Comparison of ENCODE assay signal across 8 cellular contexts in genomic region chr17:38672788-38673713, GRCh38. TPM values are rescaled to one million over a fixed set of nuclear protein-coding genes. Genes with fewer than 3 reads are reported as not detected.
DNase-seq lines count a peak whose midpoint lies in the region; ATAC-seq, FAIRE-seq and TF ChIP-seq lines count a peak whose summit lies in the region.

No MANE protein-coding gene starts in this region.

- in situ Hi-C loops in K562 (cut with MboI) = no loop called here

- no peak for DNase-seq in K562 (ENCODE audit: extremely low read depth in 1 of 4, low spot score in 3 of 4)
- no peak for DNase-seq in natural killer cell treated with Interleukin-12 subunit alpha and Interleukin-12 subunit beta and Interleukin-15 and Interleukin-18, amount 100 ng/mL, for 72 hours (ENCODE audit: low spot score)
- no peak for DNase-seq in RWPE1 (ENCODE audit: low spot score)
- DNase-seq in DMS53 (lab: John Stamatoyannopoulos, UW) = no peak
- no peak for DNase-seq in foreskin fibroblast

- H3K36me3 Mint-ChIP-seq in IgD-negative memory B cell = peaks cover 3% of the 10 kb centered on the region
- H3K36me3 Mint-ChIP-seq in natural killer cell treated with Interleukin-12 subunit alpha and Interleukin-12 subunit beta and Interleukin-15 and Interleukin-18, amount 100 ng/mL, for 72 hours = no peaks in the 10 kb centered on the region

- TF ChIP-seq CTCF in K562 (IDR thresholded peaks at IDR 0.05 in 2 of 3, conservative IDR thresholded peaks at IDR 0.05 in 1 of 3; ENCODE audit: insufficient read depth in 2 of 3, low read depth in 1 of 3, low read length in 3 of 3) (no peak), RWPE1 (conservative IDR thresholded peaks at IDR 0.05; ENCODE audit: low read depth) (no peak), foreskin fibroblast (IDR thresholded peaks at IDR 0.05; ENCODE audit: low read depth, low read length) (no peak)

- 51% methylated on average over 21 of the region's 47 CpGs for WGBS in K562 (ENCODE audit: insufficient coverage, low coverage, missing lambda C conversion rate)

- TF ChIP-seq RAD21 in K562 (CRISPR knock-in tag; conservative IDR thresholded peaks at IDR 0.05 in 1 of 2, IDR thresholded peaks at IDR 0.05 in 1 of 2) = no peak

- H3K27ac Mint-ChIP-seq in IgD-negative memory B cell = peak overlapping the region in 1 of 3 donors; percentile 23
- H3K27ac Mint-ChIP-seq in natural killer cell treated with Interleukin-12 subunit alpha and Interleukin-12 subunit beta and Interleukin-15 and Interleukin-18, amount 100 ng/mL, for 72 hours = no peak overlapping the region

- TF ChIP-seq POLR2A in K562 (conservative IDR thresholded peaks at IDR 0.05) = no peak

- intact Hi-C loops in K562 (cut with micrococcal nuclease) = loop anchor here (10.0 kb wide), 1 partner anchor 192 kb away; no protein-coding TSS in a partner anchor

- peaks cover 64 to 68% (median 67%) of the 10 kb centered on the region in 11 experiments for H3K27me3 ChIP-seq in BLaER1 treated with 17β-estradiol and CSF1 and Interleukin-3, amounts not matched to agents 10 nM and 100 nM
- H3K27me3 ChIP-seq in K562 (ENCODE audit: control insufficient read depth in 2 of 2, insufficient read depth in 2 of 2, low read length in 2 of 2) = peaks cover 9 to 18% of the 10 kb centered on the region in 2 experiments; a peak in 4 of 5 replicates

- H3K9ac ChIP-seq in BLaER1 treated with 17β-estradiol and CSF1 and Interleukin-3, amounts not matched to agents 10 nM and 100 nM = peak overlapping the region; percentile 79 to 92 (median 85); a peak in 21 of 22 replicates
- 0 out of 4 replicates have a peak overlapping the region, but pooled peaks of 1 of the 2 experiments have one; percentile 7 for H3K9ac ChIP-seq in K562 (ENCODE audit: insufficient read depth in 1 of 2, low read depth in 2 of 2, low read length in 2 of 2)

- no peaks in the 10 kb centered on the region for H3K36me3 ChIP-seq in BLaER1 treated with 17β-estradiol and CSF1 and Interleukin-3, amounts not matched to agents 10 nM and 100 nM
- H3K36me3 ChIP-seq in K562 (ENCODE audit: control insufficient read depth, insufficient read depth, low read length) = no peaks in the 10 kb centered on the region

- no peak for TF ChIP-seq EP300 in K562 (IDR thresholded peaks at IDR 0.05; ENCODE audit: low read length)

- peak overlapping the region; percentile 96 to 100 (median 100) for H3K4me2 ChIP-seq in BLaER1 treated with 17β-estradiol and CSF1 and Interleukin-3, amounts not matched to agents 10 nM and 100 nM
- no peak overlapping the region for H3K4me2 ChIP-seq in K562 (ENCODE audit: insufficient read depth, low read length)

- H3K27me3 Mint-ChIP-seq in IgD-negative memory B cell = peaks cover 63% of the 10 kb centered on the region
- peaks cover 26 to 34% of the 10 kb centered on the region in 2 donors for H3K27me3 Mint-ChIP-seq in natural killer cell treated with Interleukin-12 subunit alpha and Interleukin-12 subunit beta and Interleukin-15 and Interleukin-18, amount 100 ng/mL, for 72 hours

- H3K9me3 Mint-ChIP-seq in IgD-negative memory B cell = no peaks in the 10 kb centered on the region
- no peaks in the 10 kb centered on the region for H3K9me3 Mint-ChIP-seq in natural killer cell treated with Interleukin-12 subunit alpha and Interleukin-12 subunit beta and Interleukin-15 and Interleukin-18, amount 100 ng/mL, for 72 hours

- H4K20me1 ChIP-seq in BLaER1 treated with 17β-estradiol and CSF1 and Interleukin-3, amounts not matched to agents 10 nM and 100 nM = peaks cover 0 to 60% (median 46%) of the 10 kb centered on the region in 11 experiments; a peak in 20 of 22 replicates
- H4K20me1 ChIP-seq in K562 (replicated peaks; ENCODE audit: control insufficient read depth, insufficient read depth, low read length) = no peaks in the 10 kb centered on the region

- peak overlapping the region in 2 of 11 experiments; percentile 77 to 85; a peak in 2 of 22 replicates for H3K27ac ChIP-seq in BLaER1 treated with 17β-estradiol and CSF1 and Interleukin-3, amounts not matched to agents 10 nM and 100 nM
- H3K27ac ChIP-seq in K562 (ENCODE audit: extremely low read depth, low read depth, low read length) (no peak overlapping the region), RWPE1 (no peak overlapping the region; the same call in 1 of the 2 replicates)

- no peak for ATAC-seq in K562
- no peak for ATAC-seq in natural killer cell treated with Interleukin-12 subunit alpha and Interleukin-12 subunit beta and Interleukin-15 and Interleukin-18, amount 100 ng/mL, for 72 hours
- ATAC-seq in GM19035 (IDR thresholded peaks at IDR 0.05; ENCODE audit: unreplicated experiment) = no peak

- peak overlapping the region; percentile 65 to 84 (median 78) for H3K4me3 ChIP-seq in BLaER1 treated with 17β-estradiol and CSF1 and Interleukin-3, amounts not matched to agents 10 nM and 100 nM
- H3K4me3 ChIP-seq in K562 (no peak overlapping the region), foreskin fibroblast (ENCODE audit: low read depth in 1 of 2, low read length in 2 of 2) (no peak overlapping the region)

- H3K79me2 ChIP-seq in K562 (ENCODE audit: control insufficient read depth, insufficient read depth, low read length) = no peaks in the 10 kb centered on the region; the same call in 2 of the 3 replicates

- POLR2A ChIA-PET in K562 (lab: Yijun Ruan, JAX) = no interaction called here
- POLR2A ChIA-PET in RWPE1 (lab: Yijun Ruan, JAX; ENCODE audit: low non-redundant PET) = no interaction called here

- CTCF ChIA-PET in K562 (lab: Yijun Ruan, JAX; ENCODE audit: low intra/inter-chr PET ratio) (interaction anchor here (1.1 kb wide), 1 partner anchor 61 kb away, joined by 5 read pairs; no protein-coding TSS in a partner anchor), RWPE1 (lab: Yijun Ruan, JAX) (interaction anchor here (0.7 to 1.1 kb wide), 3 partner anchors 10 to 62 kb away, joined by 3 to 5 read pairs (median 3); no protein-coding TSS in a partner anchor)

- peaks cover 11 to 20% (median 18%) of the 10 kb centered on the region in 3 donors for H3K4me1 Mint-ChIP-seq in IgD-negative memory B cell
- peaks cover 28 to 48% of the 10 kb centered on the region in 2 donors for H3K4me1 Mint-ChIP-seq in natural killer cell treated with Interleukin-12 subunit alpha and Interleukin-12 subunit beta and Interleukin-15 and Interleukin-18, amount 100 ng/mL, for 72 hours (ENCODE audit: low read depth in 2 of 2)

- H3K9me3 ChIP-seq in BLaER1 treated with 17β-estradiol and CSF1 and Interleukin-3, amounts not matched to agents 10 nM and 100 nM (replicated peaks in 1 of 11) = no peaks in the 10 kb centered on the region
- H3K9me3 ChIP-seq in K562 (replicated peaks; ENCODE audit: control insufficient read depth, insufficient read depth, low read depth, low read length) = no peaks in the 10 kb centered on the region

- H3K4me3 Mint-ChIP-seq in IgD-negative memory B cell = peak overlapping the region; percentile 48 to 83 (median 71)
- H3K4me3 Mint-ChIP-seq in natural killer cell treated with Interleukin-12 subunit alpha and Interleukin-12 subunit beta and Interleukin-15 and Interleukin-18, amount 100 ng/mL, for 72 hours = peak overlapping the region; percentile 36

- H3K4me1 ChIP-seq in BLaER1 treated with 17β-estradiol and CSF1 and Interleukin-3, amounts not matched to agents 10 nM and 100 nM = peaks cover 34 to 57% (median 51%) of the 10 kb centered on the region in 10 experiments
- H3K4me1 ChIP-seq in K562 (replicated peaks in 1 of 2; ENCODE audit: control insufficient read depth in 2 of 2, insufficient read depth in 2 of 2, low read length in 2 of 2) = peaks cover 20 to 30% of the 10 kb centered on the region in 2 experiments

- BruUV-seq in K562 (replicated peaks; lab: Mats Ljungman, UMichigan) = no TSS peak

- H3K9me1 ChIP-seq in K562 (ENCODE audit: control insufficient read depth, insufficient read depth, low read length) = no peaks in the 10 kb centered on the region

- no peak for FAIRE-seq in K562 (lab: Jason Lieb, UNC)

- H2AFZ ChIP-seq in K562 (ENCODE audit: low read depth, low read length) = no peak overlapping the region

RNA-seq across cellular contexts. Expression of gene EPOP, which starts 1.7 kb away (rescaled TPM):
- not detected for polyA plus RNA-seq in IgD-negative memory B cell
- total RNA-seq in K562 (2011; cell fraction: chromatin; rRNA removed; ENCODE audit: low replicate concordance) = 1.5 and 3.4 TPM in 2 replicates
- total RNA-seq in K562 (2011; cell fraction: nucleolus; rRNA removed) = 3.6 and 4.3 TPM in 2 replicates
- total RNA-seq in K562 (2011; cell fraction: nucleoplasm; rRNA removed) = 2.3 and 3.1 TPM in 2 replicates
- 5.9 and 7.3 TPM in 2 replicates for total RNA-seq in K562 (2014; rRNA removed)
- 4.3 and 4.6 TPM in 2 replicates for total RNA-seq in K562 (2014; rRNA removed; fragmentation: Illumina TruSeq; extraction: Trizol)
- total RNA-seq in K562 (2015; rRNA removed; fragmentation: Illumina TruSeq; extraction: Trizol) = 3.7 and 3.8 TPM in 2 replicates
- total RNA-seq in K562 (2021) = 9.4 and 10.6 TPM in 2 replicates
- polyA plus RNA-seq in K562 (2011; rRNA removed) = 1.3 and 3.0 TPM in 2 replicates
- polyA plus RNA-seq in K562 (2011; cell fraction: cytosol; rRNA removed) = 1.4 and 5.8 TPM in 2 replicates
- polyA plus RNA-seq in K562 (2011; cell fraction: nucleus; rRNA removed) = 1.4 and 3.2 TPM in 2 replicates
- 2.6 and 6.0 TPM in 2 replicates for polyA plus RNA-seq in K562 (2012)
- polyA plus RNA-seq in K562 (2014; fragmentation: Illumina TruSeq; extraction: Trizol) = 4.3 and 4.7 TPM in 2 replicates
- under 1 TPM; 0.41 to 0.62 TPM for polyA plus RNA-seq in K562 (2014; fragmentation: Nextera tagmentation; extraction: Ambion mirVana)
- 5.0 and 5.2 TPM in 2 replicates for polyA plus RNA-seq in K562 (2014; rRNA removed)
- 2.1 and 3.9 TPM in 2 replicates for polyA minus RNA-seq in K562 (2011; rRNA and poly(A)+ RNA removed)
- polyA minus RNA-seq in K562 (2011; cell fraction: cytosol; rRNA and poly(A)+ RNA removed) = 2.0 and 4.8 TPM in 2 replicates
- 1.8 and 2.3 TPM in 2 replicates for polyA minus RNA-seq in K562 (2011; cell fraction: nucleus; rRNA and poly(A)+ RNA removed)
- total RNA-seq in natural killer cell treated with Interleukin-12 subunit alpha and Interleukin-12 subunit beta and Interleukin-15 and Interleukin-18, amount 100 ng/mL, for 72 hours = 10 to 100 TPM; 20.5 to 41.0 TPM

RNA-seq across cellular contexts. Expression of gene MLLT6, which starts 32.0 kb away (rescaled TPM):
- polyA plus RNA-seq in IgD-negative memory B cell = 7.9 TPM
- total RNA-seq in K562 (2011; cell fraction: chromatin; rRNA removed; ENCODE audit: low replicate concordance) = 330 and 658 TPM in 2 replicates
- total RNA-seq in K562 (2011; cell fraction: nucleolus; rRNA removed) = 248 and 270 TPM in 2 replicates
- total RNA-seq in K562 (2011; cell fraction: nucleoplasm; rRNA removed) = 297 and 366 TPM in 2 replicates
- total RNA-seq in K562 (2014; rRNA removed) = 31.4 and 34.9 TPM in 2 replicates
- total RNA-seq in K562 (2014; rRNA removed; fragmentation: Illumina TruSeq; extraction: Trizol) = 17.4 and 18.4 TPM in 2 replicates
- total RNA-seq in K562 (2015; rRNA removed; fragmentation: Illumina TruSeq; extraction: Trizol) = 22.7 and 23.6 TPM in 2 replicates
- total RNA-seq in K562 (2021) = 61.3 and 71.7 TPM in 2 replicates
- 30.0 and 30.6 TPM in 2 replicates for polyA plus RNA-seq in K562 (2011; rRNA removed)
- 11.8 and 25.6 TPM in 2 replicates for polyA plus RNA-seq in K562 (2011; cell fraction: cytosol; rRNA removed)
- polyA plus RNA-seq in K562 (2011; cell fraction: nucleus; rRNA removed) = 127 and 214 TPM in 2 replicates
- 36.2 and 46.8 TPM in 2 replicates for polyA plus RNA-seq in K562 (2012)
- 30.2 and 33.4 TPM in 2 replicates for polyA plus RNA-seq in K562 (2014; fragmentation: Illumina TruSeq; extraction: Trizol)
- polyA plus RNA-seq in K562 (2014; fragmentation: Nextera tagmentation; extraction: Ambion mirVana) = 1 to 10 TPM; 3.1 to 3.4 TPM
- 47.8 and 55.0 TPM in 2 replicates for polyA plus RNA-seq in K562 (2014; rRNA removed)
- 20.1 and 32.9 TPM in 2 replicates for polyA minus RNA-seq in K562 (2011; rRNA and poly(A)+ RNA removed)
- polyA minus RNA-seq in K562 (2011; cell fraction: cytosol; rRNA and poly(A)+ RNA removed) = 13.9 and 19.0 TPM in 2 replicates
- polyA minus RNA-seq in K562 (2011; cell fraction: nucleus; rRNA and poly(A)+ RNA removed) = 52.0 and 68.0 TPM in 2 replicates
- 100 to 1,000 TPM; 319 to 324 TPM for total RNA-seq in natural killer cell treated with Interleukin-12 subunit alpha and Interleukin-12 subunit beta and Interleukin-15 and Interleukin-18, amount 100 ng/mL, for 72 hours

RNA-seq across cellular contexts. Expression of gene CISD3, which starts 57.1 kb away (rescaled TPM):
- polyA plus RNA-seq in IgD-negative memory B cell (29.1 TPM), K562 (2011; rRNA removed) (13.0 and 20.5 TPM in 2 replicates), K562 (2014; fragmentation: Illumina TruSeq; extraction: Trizol) (15.0 and 29.4 TPM in 2 replicates), K562 (2014; fragmentation: Nextera tagmentation; extraction: Ambion mirVana) (10 to 100 TPM in 1 of 2 experiments, 1 to 10 TPM in 1; 5.0 to 10.7 TPM), K562 (2014; rRNA removed) (38.9 and 57.5 TPM in 2 replicates)
- total RNA-seq in K562 (2011; cell fraction: chromatin; rRNA removed; ENCODE audit: low replicate concordance) = 5.3 and 11.2 TPM in 2 replicates
- total RNA-seq in K562 (2011; cell fraction: nucleolus; rRNA removed) = 8.9 and 9.2 TPM in 2 replicates
- total RNA-seq in K562 (2011; cell fraction: nucleoplasm; rRNA removed) = 10.9 and 12.7 TPM in 2 replicates
- total RNA-seq in K562 (2014; rRNA removed) (21.7 and 29.6 TPM in 2 replicates), K562 (2014; rRNA removed; fragmentation: Illumina TruSeq; extraction: Trizol) (7.2 and 11.7 TPM in 2 replicates), K562 (2015; rRNA removed; fragmentation: Illumina TruSeq; extraction: Trizol) (15.6 and 15.7 TPM in 2 replicates), K562 (2021) (60.7 and 78.7 TPM in 2 replicates)
- polyA plus RNA-seq in K562 (2011; cell fraction: cytosol; rRNA removed) = 7.8 and 30.3 TPM in 2 replicates
- polyA plus RNA-seq in K562 (2011; cell fraction: nucleus; rRNA removed) = 6.0 and 11.9 TPM in 2 replicates
- 25.2 and 31.6 TPM in 2 replicates for polyA plus RNA-seq in K562 (2012)
- 2.4 and 3.5 TPM in 2 replicates for polyA minus RNA-seq in K562 (2011; rRNA and poly(A)+ RNA removed)
- polyA minus RNA-seq in K562 (2011; cell fraction: cytosol; rRNA and poly(A)+ RNA removed) = 4.8 and 12.4 TPM in 2 replicates
- polyA minus RNA-seq in K562 (2011; cell fraction: nucleus; rRNA and poly(A)+ RNA removed) = 2.6 and 3.9 TPM in 2 replicates
- 10 to 100 TPM; 48.3 to 58.7 TPM for total RNA-seq in natural killer cell treated with Interleukin-12 subunit alpha and Interleukin-12 subunit beta and Interleukin-15 and Interleukin-18, amount 100 ng/mL, for 72 hours

Comparison
In these comparisons a context has a peak if more than half of its experiments do, and no peak if none do; other contexts are left out.
1. H3K4me3 ChIP-seq: peak in BLaER1 treated with 17β-estradiol and CSF1 and Interleukin-3, amounts not matched to agents 10 nM and 100 nM (10 of 10); none in K562 (single experiment) and foreskin fibroblast (0 of 2).